ENCODE assay signal across 24 cellular contexts in the genomic region with DNA sequence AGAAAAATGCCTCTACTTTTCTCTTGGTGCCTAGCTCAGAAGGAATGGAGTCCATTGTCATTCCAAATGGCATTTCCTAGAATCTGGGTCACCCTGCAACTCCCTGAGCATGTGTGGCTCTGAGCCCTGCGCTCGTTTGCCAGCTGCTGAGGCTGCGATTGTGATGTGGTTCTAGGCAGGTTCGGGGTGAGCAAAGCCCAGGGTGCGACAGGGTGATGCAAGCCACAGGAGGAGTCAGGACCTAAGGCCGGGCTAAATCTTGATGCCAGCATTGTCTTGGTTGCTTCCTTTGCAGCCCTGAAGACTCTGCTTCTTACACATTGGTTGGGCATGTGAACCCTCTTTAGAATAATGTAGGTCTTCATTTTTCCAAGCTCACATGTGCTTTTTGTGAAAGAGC.
DNase-seq lines count a peak whose midpoint lies in the region; ATAC-seq and TF ChIP-seq lines count a peak whose summit lies in the region.
"Had no signal": no experiment of that assay in that cellular context is flagged by ENCODE, and none has a peak within 500 bp of the region (broad histone marks: within the 10 kb centered on the region; RNA-seq: fewer than 3 reads in every experiment).

No MANE protein-coding gene starts in this region.

- peak overlapping the region; percentile 81 for H3K27ac Mint-ChIP-seq in MCF 10A (ENCODE audit: low read depth, unreplicated experiment)
- no peak overlapping the region for H3K27ac Mint-ChIP-seq in osteocyte (ENCODE audit: unreplicated experiment)
- H3K27ac Mint-ChIP-seq: activated naive CD8-positive, alpha-beta T cell; HFFc6; nephron progenitor cell had no signal

- no peak overlapping the region for H3K27ac ChIP-seq in breast epithelium
- H3K27ac ChIP-seq: body of pancreas, coronary artery had no signal

- peak; percentile 74 for DNase-seq in MCF 10A (ENCODE audit: unreplicated experiment)
- DNase-seq in breast epithelium (ENCODE audit: low spot score in 2 of 2), result no peak
- DNase-seq in head of caudate nucleus, result peak in 39 of 42 donors; percentile 26 to 83 (median 53)
- DNase-seq in osteocyte (ENCODE audit: extremely low spot score, unreplicated experiment), result peak; percentile 40
- no peak for DNase-seq in GM10248 (ENCODE audit: extremely low spot score)
- DNase-seq in SW480 (ENCODE audit: low spot score), result no peak
- no peak for DNase-seq in NCI-H82 treated with DMSO at 0.1 percent for 48 hours (lab: John Stamatoyannopoulos, UW; ENCODE audit: unreplicated experiment)
- DNase-seq: 8988T; BE2C; body of pancreas; COR-L47; DND-41; HFFc6; mesendoderm; NCI-H1105 treated with DMSO at 0.1 percent for 48 hours; NCI-H524 treated with DMSO at 0.1 percent for 48 hours; nephron progenitor cell; stimulated activated CD4-positive, alpha-beta T cell treated with anti-CD3 and anti-CD28 coated beads, Interleukin-4, amount 100 ng/mL, for 1 hour; stimulated activated naive CD8-positive, alpha-beta T cell treated with anti-CD3 and anti-CD28 coated beads, Interleukin-15, Interleukin-2, amounts not matched to agents 100 U/mL and 50 U/mL, for 24 hours had no signal

- H3K36me3 ChIP-seq in breast epithelium, result no peaks in the 10 kb centered on the region
- H3K36me3 ChIP-seq: BE2C had no signal

- TF ChIP-seq POLR2A in breast epithelium (IDR thresholded peaks at IDR 0.05), result no peak

- H3K9me3 ChIP-seq in breast epithelium, result no peaks in the 10 kb centered on the region
- H3K9me3 ChIP-seq: body of pancreas had no signal

- intact Hi-C loops in MCF 10A (cut with micrococcal nuclease) (no loop called here), breast epithelium (cut with DNase I; ENCODE audit: low total_unique reads) (no loop called here), head of caudate nucleus (cut with DNase I) (no loop called here)

- no peak overlapping the region for H3K4me3 Mint-ChIP-seq in MCF 10A (ENCODE audit: unreplicated experiment)
- H3K4me3 Mint-ChIP-seq in osteocyte (ENCODE audit: unreplicated experiment), result no peak overlapping the region
- H3K4me3 Mint-ChIP-seq: activated naive CD8-positive, alpha-beta T cell; HFFc6; nephron progenitor cell had no signal

- CTCF ChIA-PET in MCF 10A (lab: Yijun Ruan, JAX), result interaction anchor here (0.6 to 1.4 kb wide), 2 partner anchors 52 to 191 kb away, joined by 3 to 4 read pairs; no protein-coding TSS in a partner anchor
- CTCF ChIA-PET in GM10248 (lab: Yijun Ruan, JAX), result no interaction called here

- H3K4me1 Mint-ChIP-seq in MCF 10A (ENCODE audit: insufficient read depth, unreplicated experiment), result peaks cover 42% of the 10 kb centered on the region
- peaks cover 5% of the 10 kb centered on the region for H3K4me1 Mint-ChIP-seq in osteocyte (ENCODE audit: unreplicated experiment)
- H3K4me1 Mint-ChIP-seq: nephron progenitor cell had no signal

- no peak for ATAC-seq in GM21367 (IDR thresholded peaks at IDR 0.05; ENCODE audit: unreplicated experiment)
- ATAC-seq: body of pancreas; HepG2; stimulated activated naive CD8-positive, alpha-beta T cell treated with anti-CD3 and anti-CD28 coated beads, Interleukin-15, Interleukin-2, amounts not matched to agents 100 U/mL and 50 U/mL, for 24 hours had no signal

- no TSS peak for BruUV-seq in MCF 10A (replicated peaks; lab: Mats Ljungman, UMichigan)

- TF ChIP-seq CTCF in MCF 10A (IDR thresholded peaks at IDR 0.05; ENCODE audit: unreplicated experiment), result no peak
- no peak for TF ChIP-seq CTCF in breast epithelium (IDR thresholded peaks at IDR 0.05)
- no peak for TF ChIP-seq CTCF in osteocyte (IDR thresholded peaks at IDR 0.05)
- TF ChIP-seq CTCF in GM10248 (IDR thresholded peaks at IDR 0.05; ENCODE audit: control extremely low read depth, extremely low read depth, low read depth, missing control alignments), result no peak

- H3K4me1 ChIP-seq in breast epithelium, result no peaks in the 10 kb centered on the region
- H3K4me1 ChIP-seq: BE2C, body of pancreas had no signal

- POLR2A ChIA-PET in MCF 10A (lab: Yijun Ruan, JAX) (interaction anchor here (1.0 to 1.7 kb wide), 8 partner anchors 8 to 410 kb away, joined by 3 to 7 read pairs (median 6); no protein-coding TSS in a partner anchor), GM10248 (lab: Yijun Ruan, JAX) (no interaction called here)

- H3K27me3 Mint-ChIP-seq in MCF 10A (ENCODE audit: insufficient read depth, unreplicated experiment) (no peaks in the 10 kb centered on the region), osteocyte (ENCODE audit: unreplicated experiment) (peaks cover 5% of the 10 kb centered on the region)

- no peaks in the 10 kb centered on the region for H3K27me3 ChIP-seq in breast epithelium
- H3K27me3 ChIP-seq: BE2C, body of pancreas had no signal

- H3K9me3 Mint-ChIP-seq in MCF 10A (ENCODE audit: unreplicated experiment) (no peaks in the 10 kb centered on the region), osteocyte (ENCODE audit: unreplicated experiment) (peaks cover 9% of the 10 kb centered on the region)

- peaks cover 18% of the 10 kb centered on the region for H3K36me3 Mint-ChIP-seq in MCF 10A (ENCODE audit: insufficient read depth, unreplicated experiment)
- no peaks in the 10 kb centered on the region for H3K36me3 Mint-ChIP-seq in osteocyte (ENCODE audit: unreplicated experiment)
- H3K36me3 Mint-ChIP-seq: activated naive CD8-positive, alpha-beta T cell had no signal

- no peak overlapping the region for H3K4me3 ChIP-seq in breast epithelium
- H3K4me3 ChIP-seq: body of pancreas, coronary artery, smooth muscle cell had no signal

Comparison
In these comparisons a context has a peak if more than half of its experiments do, and no peak if none do; other contexts are left out.
1. DNase-seq: peak in MCF 10A (single experiment), head of caudate nucleus (39 of 42) and osteocyte (single experiment); none in breast epithelium (0 of 2), GM10248 (single experiment), SW480 (single experiment) and NCI-H82 treated with DMSO at 0.1 percent for 48 hours (single experiment).